ENCODE assay signal across 22 cellular contexts in the genomic region with DNA sequence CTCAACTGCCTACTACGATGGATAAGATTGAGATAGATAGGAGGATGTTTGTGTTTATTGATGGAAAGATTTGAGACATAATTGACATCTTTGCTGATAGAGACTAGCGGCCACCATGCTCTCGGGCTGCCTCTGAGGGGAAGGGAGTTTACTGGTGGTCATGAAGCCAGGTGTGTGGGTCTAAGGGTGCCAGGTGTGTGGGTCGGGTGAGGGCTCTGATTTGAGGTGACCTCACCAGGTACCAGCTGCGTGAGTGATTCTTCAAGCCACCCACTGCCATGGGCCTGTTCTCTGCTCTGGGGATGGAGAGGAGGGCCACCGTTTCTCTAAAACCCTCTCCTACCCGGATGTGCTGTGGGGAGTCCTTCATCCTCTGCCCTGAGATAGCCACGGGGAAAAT. TPM values are rescaled to one million over a fixed set of nuclear protein-coding genes. Genes with fewer than 3 reads are reported as not detected.
A peak's percentile ranks its signal among the peaks of the same experiment; 100 is the strongest.
DNase-seq lines count a peak whose midpoint lies in the region; ATAC-seq lines count a peak whose summit lies in the region.
"Had no signal": no experiment of that assay in that cellular context is flagged by ENCODE, and none has a peak within 500 bp of the region (broad histone marks: within the 10 kb centered on the region; RNA-seq: fewer than 3 reads in every experiment).

No MANE protein-coding gene starts in this region.

- peaks cover 4% of the 10 kb centered on the region for H3K9me3 ChIP-seq in KOPT-K1 (ENCODE audit: insufficient read depth, low read length, poor library complexity, severe bottlenecking)
- H3K9me3 ChIP-seq: prostate gland, SJCRH30, thyroid gland had no signal

- H3K27ac ChIP-seq in KOPT-K1 (ENCODE audit: low read depth, low read length, poor library complexity, severe bottlenecking) = peak overlapping the region; percentile 99
- H3K27ac ChIP-seq: GM23248, prostate gland, SJCRH30, thyroid gland had no signal

- H3K36me3 Mint-ChIP-seq in activated CD4-positive, alpha-beta T cell treated with anti-CD3 and anti-CD28 coated beads, Interleukin-2, amount 10 ng/mL, durations not matched to agents 7 days and 5 days (ENCODE audit: low read depth) = peaks cover 54% of the 10 kb centered on the region
- peaks cover 33% of the 10 kb centered on the region for H3K36me3 Mint-ChIP-seq in activated naive CD4-positive, alpha-beta T cell treated with anti-CD3 and anti-CD28 coated beads for 36 hours (ENCODE audit: low read depth)

- intact Hi-C loops in activated naive CD4-positive, alpha-beta T cell treated with anti-CD3 and anti-CD28 coated beads for 36 hours (cut with micrococcal nuclease) = loop anchor here (1.0 to 10.0 kb wide), 5 partner anchors 8 to 1042 kb away; partner anchors contain the start of genes MX2 and PKNOX1
- intact Hi-C loops in posterior vena cava (cut with DNase I) = no loop called here

- H3K36me3 ChIP-seq in KOPT-K1 (ENCODE audit: insufficient read depth, low read length) = peaks cover 51% of the 10 kb centered on the region
- H3K36me3 ChIP-seq: prostate gland, SJCRH30, thyroid gland had no signal

- no peaks in the 10 kb centered on the region for H3K27me3 Mint-ChIP-seq in activated CD4-positive, alpha-beta T cell treated with anti-CD3 and anti-CD28 coated beads, Interleukin-2, amount 10 ng/mL, durations not matched to agents 7 days and 5 days
- no peaks in the 10 kb centered on the region for H3K27me3 Mint-ChIP-seq in activated naive CD4-positive, alpha-beta T cell treated with anti-CD3 and anti-CD28 coated beads for 36 hours (ENCODE audit: low read depth)

- H3K9me3 Mint-ChIP-seq in activated CD4-positive, alpha-beta T cell treated with anti-CD3 and anti-CD28 coated beads, Interleukin-2, amount 10 ng/mL, durations not matched to agents 7 days and 5 days = peaks cover 2% of the 10 kb centered on the region
- peaks cover 6% of the 10 kb centered on the region for H3K9me3 Mint-ChIP-seq in activated naive CD4-positive, alpha-beta T cell treated with anti-CD3 and anti-CD28 coated beads for 36 hours
- H3K9me3 Mint-ChIP-seq: nephron progenitor cell had no signal

- ATAC-seq in HG02763 (IDR thresholded peaks at IDR 0.05; ENCODE audit: unreplicated experiment) (no peak), GM21390 (IDR thresholded peaks at IDR 0.05; ENCODE audit: unreplicated experiment) (no peak)

- POLR2A ChIA-PET in activated CD4-positive, alpha-beta T cell treated with anti-CD3 and anti-CD28 coated beads, Interleukin-2, amount 10 ng/mL, durations not matched to agents 7 days and 5 days (lab: Charles Lee) = no interaction called here

- CTCF ChIA-PET in activated CD4-positive, alpha-beta T cell treated with anti-CD3 and anti-CD28 coated beads, Interleukin-2, amount 10 ng/mL, durations not matched to agents 7 days and 5 days (lab: Charles Lee) = no interaction called here
- CTCF ChIA-PET in activated naive CD4-positive, alpha-beta T cell treated with anti-CD3 and anti-CD28 coated beads for 36 hours (lab: Charles Lee) = no interaction called here

- peak overlapping the region; percentile 90 for H3K27ac Mint-ChIP-seq in activated CD4-positive, alpha-beta T cell treated with anti-CD3 and anti-CD28 coated beads, Interleukin-2, amount 10 ng/mL, durations not matched to agents 7 days and 5 days
- H3K27ac Mint-ChIP-seq in activated naive CD4-positive, alpha-beta T cell treated with anti-CD3 and anti-CD28 coated beads for 36 hours = peak overlapping the region; percentile 98
- H3K27ac Mint-ChIP-seq: nephron progenitor cell had no signal

- peak overlapping the region; percentile 94 for H3K4me3 Mint-ChIP-seq in activated CD4-positive, alpha-beta T cell treated with anti-CD3 and anti-CD28 coated beads, Interleukin-2, amount 10 ng/mL, durations not matched to agents 7 days and 5 days
- peak overlapping the region; percentile 97 for H3K4me3 Mint-ChIP-seq in activated naive CD4-positive, alpha-beta T cell treated with anti-CD3 and anti-CD28 coated beads for 36 hours
- H3K4me3 Mint-ChIP-seq: nephron progenitor cell had no signal

- no peak for DNase-seq in activated CD4-positive, alpha-beta T cell treated with anti-CD3 and anti-CD28 coated beads, Interleukin-2, amount 10 ng/mL, durations not matched to agents 7 days and 5 days
- no peak for DNase-seq in activated CD4-positive, alpha-beta T cell treated with anti-CD3 and anti-CD28 coated beads for 48 hours
- no peak for DNase-seq in activated naive CD4-positive, alpha-beta T cell treated with anti-CD3 and anti-CD28 coated beads for 36 hours
- DNase-seq in posterior vena cava (ENCODE audit: low spot score) (peak; percentile 29), NCI-H187 treated with DMSO at 0.1 percent for 48 hours (lab: John Stamatoyannopoulos, UW) (no peak)
- DNase-seq: activated CD4-positive, CD25-positive, alpha-beta regulatory T cell treated with anti-CD3 and anti-CD28 coated beads, Interleukin-2, amount 50 U/mL, for 72 hours; GM23248; hippocampal formation; mesenchymal stem cell; NCI-H1417 treated with DMSO at 0.1 percent for 48 hours; nephron progenitor cell; SJCRH30; T-helper 9 cell; thyroid gland had no signal

- H3K4me1 Mint-ChIP-seq in activated CD4-positive, alpha-beta T cell treated with anti-CD3 and anti-CD28 coated beads, Interleukin-2, amount 10 ng/mL, durations not matched to agents 7 days and 5 days = peaks cover 49% of the 10 kb centered on the region
- H3K4me1 Mint-ChIP-seq in activated naive CD4-positive, alpha-beta T cell treated with anti-CD3 and anti-CD28 coated beads for 36 hours (ENCODE audit: low read depth) = peaks cover 50% of the 10 kb centered on the region

RNA-seq across cellular contexts. Expression of gene UBASH3A, which starts 3.1 kb away (rescaled TPM):
- total RNA-seq in activated CD4-positive, alpha-beta T cell treated with anti-CD3 and anti-CD28 coated beads, Interleukin-2, amount 10 ng/mL, durations not matched to agents 7 days and 5 days = 10 to 100 TPM; 77.4 to 83.7 TPM
- 10 to 100 TPM; 13.5 to 14.9 TPM for total RNA-seq in activated naive CD4-positive, alpha-beta T cell treated with anti-CD3 and anti-CD28 coated beads for 36 hours
- under 1 TPM; 0.32 to 0.38 TPM for total RNA-seq in posterior vena cava
- total RNA-seq: A673, astrocyte, endothelial cell of umbilical vein, fibroblast of villous mesenchyme, GM23248, SJCRH30 had no signal

RNA-seq across cellular contexts. Expression of gene TMPRSS3, which starts 11.0 kb away (rescaled TPM):
- 1 to 10 TPM; 7.4 to 8.9 TPM for total RNA-seq in activated CD4-positive, alpha-beta T cell treated with anti-CD3 and anti-CD28 coated beads, Interleukin-2, amount 10 ng/mL, durations not matched to agents 7 days and 5 days
- total RNA-seq in activated naive CD4-positive, alpha-beta T cell treated with anti-CD3 and anti-CD28 coated beads for 36 hours = 10 to 100 TPM; 10.9 to 11.5 TPM
- total RNA-seq in posterior vena cava = not detected
- total RNA-seq: A673, astrocyte, endothelial cell of umbilical vein, fibroblast of villous mesenchyme, GM23248, SJCRH30 had no signal

RNA-seq across cellular contexts. Expression of gene TFF1, which starts 40.5 kb away (rescaled TPM):
- total RNA-seq in activated CD4-positive, alpha-beta T cell treated with anti-CD3 and anti-CD28 coated beads, Interleukin-2, amount 10 ng/mL, durations not matched to agents 7 days and 5 days = not detected
- total RNA-seq in activated naive CD4-positive, alpha-beta T cell treated with anti-CD3 and anti-CD28 coated beads for 36 hours = not detected
- not detected for total RNA-seq in posterior vena cava
- total RNA-seq: A673, astrocyte, endothelial cell of umbilical vein, fibroblast of villous mesenchyme, GM23248, SJCRH30, thyroid gland had no signal

RNA-seq across cellular contexts. Expression of gene TFF2, which starts 56.1 kb away (rescaled TPM):
- total RNA-seq in activated CD4-positive, alpha-beta T cell treated with anti-CD3 and anti-CD28 coated beads, Interleukin-2, amount 10 ng/mL, durations not matched to agents 7 days and 5 days = not detected
- not detected for total RNA-seq in activated naive CD4-positive, alpha-beta T cell treated with anti-CD3 and anti-CD28 coated beads for 36 hours
- not detected for total RNA-seq in posterior vena cava
- total RNA-seq: A673, astrocyte, endothelial cell of umbilical vein, fibroblast of villous mesenchyme, GM23248, prostate gland, SJCRH30 had no signal

Comparison
In these comparisons a context has a peak if more than half of its experiments do, and no peak if none do; other contexts are left out.
1. RNA of gene UBASH3A, which starts 3.1 kb away (total RNA-seq): 77.4 to 83.7 TPM in activated CD4-positive, alpha-beta T cell treated with anti-CD3 and anti-CD28 coated beads, Interleukin-2, amount 10 ng/mL, durations not matched to agents 7 days and 5 days and 13.5 to 14.9 TPM in activated naive CD4-positive, alpha-beta T cell treated with anti-CD3 and anti-CD28 coated beads for 36 hours; 0.32 to 0.38 TPM in posterior vena cava; every median in the first group is over 10 times any median in the second.
2. RNA of gene TMPRSS3, which starts 11.0 kb away (total RNA-seq): 10.9 to 11.5 TPM in activated naive CD4-positive, alpha-beta T cell treated with anti-CD3 and anti-CD28 coated beads for 36 hours and 7.4 to 8.9 TPM in activated CD4-positive, alpha-beta T cell treated with anti-CD3 and anti-CD28 coated beads, Interleukin-2, amount 10 ng/mL, durations not matched to agents 7 days and 5 days; not detected in posterior vena cava; every median in the first group is over 4 times any median in the second.